Comparison of ENCODE assay signal across 1 cellular context in the genomic region with DNA sequence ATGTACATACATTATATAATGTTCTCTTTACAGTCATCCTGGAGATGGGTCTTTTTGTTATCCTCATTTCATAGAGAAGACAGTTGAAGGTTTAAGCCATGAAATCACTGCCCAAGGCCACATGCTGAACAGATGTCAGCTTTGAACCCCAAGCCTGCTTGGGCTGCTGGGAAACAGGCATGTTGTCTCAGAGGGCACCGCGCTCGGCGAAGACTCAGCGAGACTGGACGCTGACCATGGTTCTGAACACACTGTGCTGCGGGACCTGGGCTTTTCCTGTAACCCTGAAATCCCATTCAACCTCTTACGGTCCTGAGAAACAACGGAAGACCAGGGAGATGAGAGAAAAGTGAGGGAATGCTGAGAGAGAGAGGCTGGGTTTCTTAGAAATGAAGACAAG.
TF ChIP-seq lines count a peak whose summit lies in the region.

No MANE protein-coding gene starts in this region.

TF ChIP-seq in HepG2, 621 proteins besides CTCF, POLR2A, EP300 and RAD21 (continued from another document and continues in another):
- TF ChIP-seq, protein P1, sequence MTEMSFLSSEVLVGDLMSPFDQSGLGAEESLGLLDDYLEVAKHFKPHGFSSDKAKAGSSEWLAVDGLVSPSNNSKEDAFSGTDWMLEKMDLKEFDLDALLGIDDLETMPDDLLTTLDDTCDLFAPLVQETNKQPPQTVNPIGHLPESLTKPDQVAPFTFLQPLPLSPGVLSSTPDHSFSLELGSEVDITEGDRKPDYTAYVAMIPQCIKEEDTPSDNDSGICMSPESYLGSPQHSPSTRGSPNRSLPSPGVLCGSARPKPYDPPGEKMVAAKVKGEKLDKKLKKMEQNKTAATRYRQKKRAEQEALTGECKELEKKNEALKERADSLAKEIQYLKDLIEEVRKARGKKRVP (CRISPR knock-in tag; IDR thresholded peaks at IDR 0.05), result no peak
- TF ChIP-seq ZNF558 (CRISPR knock-in tag; IDR thresholded peaks at IDR 0.05; ENCODE audit: borderline replicate concordance) (peak; percentile 49; the same call in 1 of the 2 replicates), JARID2 (CRISPR knock-in tag; IDR thresholded peaks at IDR 0.05; ENCODE audit: insufficient replicate concordance) (no peak), HMG20B (CRISPR knock-in tag; conservative IDR thresholded peaks at IDR 0.05) (0 out of 2 replicates have a peak, but pooled peaks have one; percentile 21), ZNF713 (CRISPR knock-in tag; IDR thresholded peaks at IDR 0.05) (no peak), SATB2 (CRISPR knock-in tag; IDR thresholded peaks at IDR 0.05) (peak; percentile 86; the same call in 1 of the 2 replicates), PHB2 (IDR thresholded peaks at IDR 0.05; ENCODE audit: partially characterized antibody) (no peak), DNMT1 (CRISPR knock-in tag; IDR thresholded peaks at IDR 0.05) (no peak), ZKSCAN1 (IDR thresholded peaks at IDR 0.05; ENCODE audit: low read length) (no peak), POLR2AphosphoS2 (IDR thresholded peaks at IDR 0.05; ENCODE audit: low read depth, low read length) (no peak), CHCHD3 (CRISPR knock-in tag; IDR thresholded peaks at IDR 0.05) (no peak), CREM (IDR thresholded peaks at IDR 0.05) (no peak), CREM (CRISPR knock-in tag; IDR thresholded peaks at IDR 0.05) (no peak), CBX1 (IDR thresholded peaks at IDR 0.05; ENCODE audit: low read depth) (no peak), DNMT3B (CRISPR knock-in tag; conservative IDR thresholded peaks at IDR 0.05) (peak; percentile 90), LCORL (IDR thresholded peaks at IDR 0.05) (no peak), LCORL (CRISPR knock-in tag; IDR thresholded peaks at IDR 0.05) (no peak), CCDC6 (CRISPR knock-in tag; IDR thresholded peaks at IDR 0.05) (peak; percentile 80; the same call in 1 of the 2 replicates), ZNF138 (CRISPR knock-in tag; IDR thresholded peaks at IDR 0.05; ENCODE audit: low read depth) (no peak), ZNF564 (CRISPR knock-in tag; IDR thresholded peaks at IDR 0.05) (peak; percentile 44; the same call in 1 of the 2 replicates), HDAC1 (CRISPR knock-in tag; IDR thresholded peaks at IDR 0.05) (0 out of 2 replicates have a peak, but pooled peaks have one; percentile 20), SMYD3 (CRISPR knock-in tag; IDR thresholded peaks at IDR 0.05) (0 out of 2 replicates have a peak, but pooled peaks have one; percentile 18), CENPT (CRISPR knock-in tag; IDR thresholded peaks at IDR 0.05; ENCODE audit: low read depth) (no peak), ZNF605 (CRISPR knock-in tag; IDR thresholded peaks at IDR 0.05) (peak; percentile 72), ZNF619 (CRISPR knock-in tag; IDR thresholded peaks at IDR 0.05) (no peak), ZNF570 (CRISPR knock-in tag; IDR thresholded peaks at IDR 0.05; ENCODE audit: borderline replicate concordance) (no peak), KDM1A (CRISPR knock-in tag; IDR thresholded peaks at IDR 0.05) (no peak), KLF13 (CRISPR knock-in tag; IDR thresholded peaks at IDR 0.05) (no peak), GLI4 (CRISPR knock-in tag; IDR thresholded peaks at IDR 0.05; ENCODE audit: borderline replicate concordance) (no peak), ZNF652 (CRISPR knock-in tag; IDR thresholded peaks at IDR 0.05; ENCODE audit: borderline replicate concordance, low read depth) (peak; percentile 26; the same call in 1 of the 2 replicates)
- TF ChIP-seq, protein P2, sequence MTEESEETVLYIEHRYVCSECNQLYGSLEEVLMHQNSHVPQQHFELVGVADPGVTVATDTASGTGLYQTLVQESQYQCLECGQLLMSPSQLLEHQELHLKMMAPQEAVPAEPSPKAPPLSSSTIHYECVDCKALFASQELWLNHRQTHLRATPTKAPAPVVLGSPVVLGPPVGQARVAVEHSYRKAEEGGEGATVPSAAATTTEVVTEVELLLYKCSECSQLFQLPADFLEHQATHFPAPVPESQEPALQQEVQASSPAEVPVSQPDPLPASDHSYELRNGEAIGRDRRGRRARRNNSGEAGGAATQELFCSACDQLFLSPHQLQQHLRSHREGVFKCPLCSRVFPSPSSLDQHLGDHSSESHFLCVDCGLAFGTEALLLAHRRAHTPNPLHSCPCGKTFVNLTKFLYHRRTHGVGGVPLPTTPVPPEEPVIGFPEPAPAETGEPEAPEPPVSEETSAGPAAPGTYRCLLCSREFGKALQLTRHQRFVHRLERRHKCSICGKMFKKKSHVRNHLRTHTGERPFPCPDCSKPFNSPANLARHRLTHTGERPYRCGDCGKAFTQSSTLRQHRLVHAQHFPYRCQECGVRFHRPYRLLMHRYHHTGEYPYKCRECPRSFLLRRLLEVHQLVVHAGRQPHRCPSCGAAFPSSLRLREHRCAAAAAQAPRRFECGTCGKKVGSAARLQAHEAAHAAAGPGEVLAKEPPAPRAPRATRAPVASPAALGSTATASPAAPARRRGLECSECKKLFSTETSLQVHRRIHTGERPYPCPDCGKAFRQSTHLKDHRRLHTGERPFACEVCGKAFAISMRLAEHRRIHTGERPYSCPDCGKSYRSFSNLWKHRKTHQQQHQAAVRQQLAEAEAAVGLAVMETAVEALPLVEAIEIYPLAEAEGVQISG (CRISPR knock-in tag; IDR thresholded peaks at IDR 0.05), result peak; percentile 74
- TF ChIP-seq, protein P3, sequence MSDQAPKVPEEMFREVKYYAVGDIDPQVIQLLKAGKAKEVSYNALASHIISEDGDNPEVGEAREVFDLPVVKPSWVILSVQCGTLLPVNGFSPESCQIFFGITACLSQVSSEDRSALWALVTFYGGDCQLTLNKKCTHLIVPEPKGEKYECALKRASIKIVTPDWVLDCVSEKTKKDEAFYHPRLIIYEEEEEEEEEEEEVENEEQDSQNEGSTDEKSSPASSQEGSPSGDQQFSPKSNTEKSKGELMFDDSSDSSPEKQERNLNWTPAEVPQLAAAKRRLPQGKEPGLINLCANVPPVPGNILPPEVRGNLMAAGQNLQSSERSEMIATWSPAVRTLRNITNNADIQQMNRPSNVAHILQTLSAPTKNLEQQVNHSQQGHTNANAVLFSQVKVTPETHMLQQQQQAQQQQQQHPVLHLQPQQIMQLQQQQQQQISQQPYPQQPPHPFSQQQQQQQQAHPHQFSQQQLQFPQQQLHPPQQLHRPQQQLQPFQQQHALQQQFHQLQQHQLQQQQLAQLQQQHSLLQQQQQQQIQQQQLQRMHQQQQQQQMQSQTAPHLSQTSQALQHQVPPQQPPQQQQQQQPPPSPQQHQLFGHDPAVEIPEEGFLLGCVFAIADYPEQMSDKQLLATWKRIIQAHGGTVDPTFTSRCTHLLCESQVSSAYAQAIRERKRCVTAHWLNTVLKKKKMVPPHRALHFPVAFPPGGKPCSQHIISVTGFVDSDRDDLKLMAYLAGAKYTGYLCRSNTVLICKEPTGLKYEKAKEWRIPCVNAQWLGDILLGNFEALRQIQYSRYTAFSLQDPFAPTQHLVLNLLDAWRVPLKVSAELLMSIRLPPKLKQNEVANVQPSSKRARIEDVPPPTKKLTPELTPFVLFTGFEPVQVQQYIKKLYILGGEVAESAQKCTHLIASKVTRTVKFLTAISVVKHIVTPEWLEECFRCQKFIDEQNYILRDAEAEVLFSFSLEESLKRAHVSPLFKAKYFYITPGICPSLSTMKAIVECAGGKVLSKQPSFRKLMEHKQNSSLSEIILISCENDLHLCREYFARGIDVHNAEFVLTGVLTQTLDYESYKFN (CRISPR knock-in tag; conservative IDR thresholded peaks at IDR 0.05), result no peak
- TF ChIP-seq, protein P4, sequence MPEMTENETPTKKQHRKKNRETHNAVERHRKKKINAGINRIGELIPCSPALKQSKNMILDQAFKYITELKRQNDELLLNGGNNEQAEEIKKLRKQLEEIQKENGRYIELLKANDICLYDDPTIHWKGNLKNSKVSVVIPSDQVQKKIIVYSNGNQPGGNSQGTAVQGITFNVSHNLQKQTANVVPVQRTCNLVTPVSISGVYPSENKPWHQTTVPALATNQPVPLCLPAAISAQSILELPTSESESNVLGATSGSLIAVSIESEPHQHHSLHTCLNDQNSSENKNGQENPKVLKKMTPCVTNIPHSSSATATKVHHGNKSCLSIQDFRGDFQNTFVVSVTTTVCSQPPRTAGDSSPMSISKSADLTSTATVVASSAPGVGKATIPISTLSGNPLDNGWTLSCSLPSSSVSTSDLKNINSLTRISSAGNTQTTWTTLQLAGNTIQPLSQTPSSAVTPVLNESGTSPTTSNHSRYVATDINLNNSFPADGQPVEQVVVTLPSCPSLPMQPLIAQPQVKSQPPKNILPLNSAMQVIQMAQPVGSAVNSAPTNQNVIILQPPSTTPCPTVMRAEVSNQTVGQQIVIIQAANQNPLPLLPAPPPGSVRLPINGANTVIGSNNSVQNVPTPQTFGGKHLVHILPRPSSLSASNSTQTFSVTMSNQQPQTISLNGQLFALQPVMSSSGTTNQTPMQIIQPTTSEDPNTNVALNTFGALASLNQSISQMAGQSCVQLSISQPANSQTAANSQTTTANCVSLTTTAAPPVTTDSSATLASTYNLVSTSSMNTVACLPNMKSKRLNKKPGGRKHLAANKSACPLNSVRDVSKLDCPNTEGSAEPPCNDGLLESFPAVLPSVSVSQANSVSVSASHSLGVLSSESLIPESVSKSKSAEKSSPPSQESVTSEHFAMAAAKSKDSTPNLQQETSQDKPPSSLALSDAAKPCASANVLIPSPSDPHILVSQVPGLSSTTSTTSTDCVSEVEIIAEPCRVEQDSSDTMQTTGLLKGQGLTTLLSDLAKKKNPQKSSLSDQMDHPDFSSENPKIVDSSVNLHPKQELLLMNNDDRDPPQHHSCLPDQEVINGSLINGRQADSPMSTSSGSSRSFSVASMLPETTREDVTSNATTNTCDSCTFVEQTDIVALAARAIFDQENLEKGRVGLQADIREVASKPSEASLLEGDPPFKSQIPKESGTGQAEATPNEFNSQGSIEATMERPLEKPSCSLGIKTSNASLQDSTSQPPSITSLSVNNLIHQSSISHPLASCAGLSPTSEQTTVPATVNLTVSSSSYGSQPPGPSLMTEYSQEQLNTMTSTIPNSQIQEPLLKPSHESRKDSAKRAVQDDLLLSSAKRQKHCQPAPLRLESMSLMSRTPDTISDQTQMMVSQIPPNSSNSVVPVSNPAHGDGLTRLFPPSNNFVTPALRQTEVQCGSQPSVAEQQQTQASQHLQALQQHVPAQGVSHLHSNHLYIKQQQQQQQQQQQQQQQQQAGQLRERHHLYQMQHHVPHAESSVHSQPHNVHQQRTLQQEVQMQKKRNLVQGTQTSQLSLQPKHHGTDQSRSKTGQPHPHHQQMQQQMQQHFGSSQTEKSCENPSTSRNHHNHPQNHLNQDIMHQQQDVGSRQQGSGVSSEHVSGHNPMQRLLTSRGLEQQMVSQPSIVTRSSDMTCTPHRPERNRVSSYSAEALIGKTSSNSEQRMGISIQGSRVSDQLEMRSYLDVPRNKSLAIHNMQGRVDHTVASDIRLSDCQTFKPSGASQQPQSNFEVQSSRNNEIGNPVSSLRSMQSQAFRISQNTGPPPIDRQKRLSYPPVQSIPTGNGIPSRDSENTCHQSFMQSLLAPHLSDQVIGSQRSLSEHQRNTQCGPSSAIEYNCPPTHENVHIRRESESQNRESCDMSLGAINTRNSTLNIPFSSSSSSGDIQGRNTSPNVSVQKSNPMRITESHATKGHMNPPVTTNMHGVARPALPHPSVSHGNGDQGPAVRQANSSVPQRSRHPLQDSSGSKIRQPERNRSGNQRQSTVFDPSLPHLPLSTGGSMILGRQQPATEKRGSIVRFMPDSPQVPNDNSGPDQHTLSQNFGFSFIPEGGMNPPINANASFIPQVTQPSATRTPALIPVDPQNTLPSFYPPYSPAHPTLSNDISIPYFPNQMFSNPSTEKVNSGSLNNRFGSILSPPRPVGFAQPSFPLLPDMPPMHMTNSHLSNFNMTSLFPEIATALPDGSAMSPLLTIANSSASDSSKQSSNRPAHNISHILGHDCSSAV (CRISPR knock-in tag; IDR thresholded peaks at IDR 0.05; ENCODE audit: borderline replicate concordance), result no peak
- TF ChIP-seq, protein P5, sequence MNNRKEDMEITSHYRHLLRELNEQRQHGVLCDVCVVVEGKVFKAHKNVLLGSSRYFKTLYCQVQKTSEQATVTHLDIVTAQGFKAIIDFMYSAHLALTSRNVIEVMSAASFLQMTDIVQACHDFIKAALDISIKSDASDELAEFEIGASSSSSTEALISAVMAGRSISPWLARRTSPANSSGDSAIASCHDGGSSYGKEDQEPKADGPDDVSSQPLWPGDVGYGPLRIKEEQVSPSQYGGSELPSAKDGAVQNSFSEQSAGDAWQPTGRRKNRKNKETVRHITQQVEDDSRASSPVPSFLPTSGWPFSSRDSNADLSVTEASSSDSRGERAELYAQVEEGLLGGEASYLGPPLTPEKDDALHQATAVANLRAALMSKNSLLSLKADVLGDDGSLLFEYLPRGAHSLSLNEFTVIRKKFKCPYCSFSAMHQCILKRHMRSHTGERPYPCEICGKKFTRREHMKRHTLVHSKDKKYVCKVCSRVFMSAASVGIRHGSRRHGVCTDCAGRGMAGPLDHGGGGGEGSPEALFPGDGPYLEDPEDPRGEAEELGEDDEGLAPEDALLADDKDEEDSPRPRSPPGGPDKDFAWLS (CRISPR knock-in tag; IDR thresholded peaks at IDR 0.05; ENCODE audit: borderline replicate concordance), result no peak
- TF ChIP-seq, protein P6, sequence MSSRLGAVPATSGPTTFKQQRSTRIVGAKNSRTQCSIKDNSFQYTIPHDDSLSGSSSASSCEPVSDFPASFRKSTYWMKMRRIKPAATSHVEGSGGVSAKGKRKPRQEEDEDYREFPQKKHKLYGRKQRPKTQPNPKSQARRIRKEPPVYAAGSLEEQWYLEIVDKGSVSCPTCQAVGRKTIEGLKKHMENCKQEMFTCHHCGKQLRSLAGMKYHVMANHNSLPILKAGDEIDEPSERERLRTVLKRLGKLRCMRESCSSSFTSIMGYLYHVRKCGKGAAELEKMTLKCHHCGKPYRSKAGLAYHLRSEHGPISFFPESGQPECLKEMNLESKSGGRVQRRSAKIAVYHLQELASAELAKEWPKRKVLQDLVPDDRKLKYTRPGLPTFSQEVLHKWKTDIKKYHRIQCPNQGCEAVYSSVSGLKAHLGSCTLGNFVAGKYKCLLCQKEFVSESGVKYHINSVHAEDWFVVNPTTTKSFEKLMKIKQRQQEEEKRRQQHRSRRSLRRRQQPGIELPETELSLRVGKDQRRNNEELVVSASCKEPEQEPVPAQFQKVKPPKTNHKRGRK (CRISPR knock-in tag; IDR thresholded peaks at IDR 0.05), result no peak
- TF ChIP-seq, protein P7, sequence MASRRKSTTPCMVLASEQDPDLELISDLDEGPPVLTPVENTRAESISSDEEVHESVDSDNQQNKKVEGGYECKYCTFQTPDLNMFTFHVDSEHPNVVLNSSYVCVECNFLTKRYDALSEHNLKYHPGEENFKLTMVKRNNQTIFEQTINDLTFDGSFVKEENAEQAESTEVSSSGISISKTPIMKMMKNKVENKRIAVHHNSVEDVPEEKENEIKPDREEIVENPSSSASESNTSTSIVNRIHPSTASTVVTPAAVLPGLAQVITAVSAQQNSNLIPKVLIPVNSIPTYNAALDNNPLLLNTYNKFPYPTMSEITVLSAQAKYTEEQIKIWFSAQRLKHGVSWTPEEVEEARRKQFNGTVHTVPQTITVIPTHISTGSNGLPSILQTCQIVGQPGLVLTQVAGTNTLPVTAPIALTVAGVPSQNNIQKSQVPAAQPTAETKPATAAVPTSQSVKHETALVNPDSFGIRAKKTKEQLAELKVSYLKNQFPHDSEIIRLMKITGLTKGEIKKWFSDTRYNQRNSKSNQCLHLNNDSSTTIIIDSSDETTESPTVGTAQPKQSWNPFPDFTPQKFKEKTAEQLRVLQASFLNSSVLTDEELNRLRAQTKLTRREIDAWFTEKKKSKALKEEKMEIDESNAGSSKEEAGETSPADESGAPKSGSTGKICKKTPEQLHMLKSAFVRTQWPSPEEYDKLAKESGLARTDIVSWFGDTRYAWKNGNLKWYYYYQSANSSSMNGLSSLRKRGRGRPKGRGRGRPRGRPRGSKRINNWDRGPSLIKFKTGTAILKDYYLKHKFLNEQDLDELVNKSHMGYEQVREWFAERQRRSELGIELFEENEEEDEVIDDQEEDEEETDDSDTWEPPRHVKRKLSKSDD (CRISPR knock-in tag; IDR thresholded peaks at IDR 0.05; ENCODE audit: low read depth), result peak; percentile 61; the same call in 1 of the 2 replicates
